ENCODE assay signal across 8 cellular contexts in genomic region chr2:110677530-110678456, GRCh38. TPM values are rescaled to one million over a fixed set of nuclear protein-coding genes. Genes with fewer than 3 reads are reported as not detected.
DNase-seq lines count a peak whose midpoint lies in the region; ATAC-seq and TF ChIP-seq lines count a peak whose summit lies in the region.

BUB1 (minus strand) TSS chr2:110678063; CDS start chr2:110677995, 68 bp downstream.

- peak within 1 kb of the TSS; percentile 25 for H3K9ac ChIP-seq in parathyroid adenoma

- peak within 1 kb of the TSS; percentile 91 for H3K4me2 ChIP-seq in parathyroid adenoma (ENCODE audit: low read length)

- H3K9me3 ChIP-seq in parathyroid adenoma (ENCODE audit: control insufficient read depth, low read length) (no peaks in the 10 kb centered on the region), transverse colon (no peaks in the 10 kb centered on the region)

- DNase-seq in GM12864 (ENCODE audit: low read depth): peak; percentile 89
- peak; percentile 90 to 98 (median 95) for DNase-seq in NCI-H1417 (lab: John Stamatoyannopoulos, UW)
- peak; percentile 93 to 97 for DNase-seq in SW 1271 (lab: John Stamatoyannopoulos, UW)
- DNase-seq in activated naive CD8-positive, alpha-beta T cell treated with anti-CD3 and anti-CD28 coated beads, Interleukin-2, amount 50 U/mL, for 16 hours (ENCODE audit: low read depth, low spot score): peak; percentile 85
- DNase-seq in Right ventricle myocardium superior: peak; percentile 98
- peak; percentile 98 for DNase-seq in transverse colon

- H3K27me3 ChIP-seq in parathyroid adenoma (ENCODE audit: control insufficient read depth, insufficient read depth, low read length): no peaks in the 10 kb centered on the region
- no peaks in the 10 kb centered on the region for H3K27me3 ChIP-seq in transverse colon

- H3K27ac ChIP-seq in parathyroid adenoma (peak within 1 kb of the TSS; percentile 87), transverse colon (peak within 1 kb of the TSS; percentile 88 to 89 (median 89))

- peak within 1 kb of the TSS; percentile 89 for H2AFZ ChIP-seq in parathyroid adenoma

- H3K4me3 ChIP-seq in GM12864 (ENCODE audit: low read depth, low read length) (peak within 1 kb of the TSS; percentile 89), parathyroid adenoma (ENCODE audit: low read depth, low read length) (peak within 1 kb of the TSS; percentile 96), transverse colon (peak within 1 kb of the TSS; percentile 61 to 71 (median 68))

- intact Hi-C loops in Right ventricle myocardium superior (cut with DNase I): no loop called here
- intact Hi-C loops in transverse colon (cut with DNase I; ENCODE audit: low total_unique reads): no loop called here

- no peaks in the 10 kb centered on the region for H3K79me2 ChIP-seq in parathyroid adenoma

- no peak for TF ChIP-seq CTCF in GM12864 (IDR thresholded peaks at IDR 0.05; ENCODE audit: low read depth, low read length, missing control alignments)
- no peak for TF ChIP-seq CTCF in parathyroid adenoma (IDR thresholded peaks at IDR 0.05)
- no peak for TF ChIP-seq CTCF in transverse colon (IDR thresholded peaks at IDR 0.05)

- no peaks in the 10 kb centered on the region for H3K36me3 ChIP-seq in parathyroid adenoma (ENCODE audit: control insufficient read depth, insufficient read depth, low read length)
- no peaks in the 10 kb centered on the region for H3K36me3 ChIP-seq in transverse colon

- peak; percentile 73 for TF ChIP-seq POLR2A in transverse colon (IDR thresholded peaks at IDR 0.05)

- peaks cover 6% of the 10 kb centered on the region for H3K4me1 ChIP-seq in parathyroid adenoma
- peaks cover 0 to 31% (median 15%) of the 10 kb centered on the region in 4 donors for H3K4me1 ChIP-seq in transverse colon

- ATAC-seq in HG02759 (IDR thresholded peaks at IDR 0.05; ENCODE audit: unreplicated experiment) (peak; percentile 79), Right ventricle myocardium superior (ENCODE audit: poor library complexity) (peak; percentile 100)

- in situ Hi-C loops in transverse colon (cut with MboI; ENCODE audit: low pct_ligation_motif_present in 1 of 4, low pct_unique_long_range_greater_than_20kb in 1 of 4, low sequenced_read_pairs in 3 of 4): no loop called here

- 0% methylated on average over 16 to 36 of the region's 58 CpGs for WGBS in transverse colon (ENCODE audit: low coverage in 1 of 2), 2 donors

- TF ChIP-seq EP300 in transverse colon (IDR thresholded peaks at IDR 0.05; ENCODE audit: low read depth): no peak

RNA-seq across cellular contexts. Expression of gene BUB1, which starts in this region (rescaled TPM):
- 0.65 TPM for total RNA-seq in Right ventricle myocardium superior
- total RNA-seq in transverse colon: 10 to 100 TPM in 1 of 4 donors, 1 to 10 TPM in 3; 1.3 to 15.1 (median 4.0) TPM

Comparison
In these comparisons a context has a peak if more than half of its experiments do, and no peak if none do; other contexts are left out.
1. Peak in every context shown above with its lines: DNase-seq, ATAC-seq, H3K4me3 ChIP-seq and H3K27ac ChIP-seq.
2. Peak in DNase-seq and ATAC-seq in Right ventricle myocardium superior; RNA of the gene not detected or under 1 TPM.